Comparison of ENCODE assay signal across 1 cellular context in genomic region chrX:23854122-23854521, GRCh38.
TF ChIP-seq lines count a peak whose summit lies in the region.

No MANE protein-coding gene starts in this region.

TF ChIP-seq in IMR-90, 13 proteins besides CTCF, POLR2A, EP300 and RAD21 (continued from another document):
- TF ChIP-seq ELK1 (IDR thresholded peaks at IDR 0.05; ENCODE audit: borderline replicate concordance, low read depth, low read length), result no peak
- TF ChIP-seq MAFK (IDR thresholded peaks at IDR 0.05; ENCODE audit: low read depth, low read length), result no peak
- no peak for TF ChIP-seq CEBPB (IDR thresholded peaks at IDR 0.05; ENCODE audit: low read depth, low read length)
- TF ChIP-seq MXI1 (IDR thresholded peaks at IDR 0.05; ENCODE audit: borderline replicate concordance, low read depth, low read length), result no peak
- TF ChIP-seq RCOR1 (IDR thresholded peaks at IDR 0.05; ENCODE audit: insufficient replicate concordance, low read length), result no peak
- no peak for TF ChIP-seq MAZ (IDR thresholded peaks at IDR 0.05; ENCODE audit: borderline replicate concordance, low read depth, low read length)
- no peak for TF ChIP-seq NFE2L2 (IDR thresholded peaks at IDR 0.05; ENCODE audit: low read depth, low read length)
- no peak for TF ChIP-seq FOS (IDR thresholded peaks at IDR 0.05; ENCODE audit: low read depth, low read length)
TF ChIP-seq in IMR-90: peak in this region for 0.
